24 cellular contexts compared by ENCODE assay signal in the genomic region with DNA sequence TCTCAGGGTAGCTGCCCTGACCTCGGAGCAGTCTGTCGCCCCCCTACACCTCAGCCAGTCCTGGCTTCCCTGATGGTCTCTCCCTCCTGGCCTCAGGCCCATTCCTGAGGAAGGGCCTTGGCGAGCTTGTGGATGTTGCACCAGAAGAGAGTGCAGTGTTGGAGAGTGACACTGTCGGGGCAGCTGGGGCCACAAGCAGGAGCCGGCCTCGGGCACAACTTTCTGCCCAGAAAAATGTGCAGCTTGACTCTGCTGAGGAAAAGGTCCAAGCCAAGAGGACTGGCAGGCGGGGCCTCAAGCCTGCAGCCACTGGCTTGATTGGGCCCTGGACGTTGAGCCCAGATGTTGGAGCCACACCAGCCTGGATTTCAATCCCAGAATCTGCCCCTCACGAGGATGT. TPM values are rescaled to one million over a fixed set of nuclear protein-coding genes. Genes with fewer than 3 reads are reported as not detected.
A peak's percentile ranks its signal among the peaks of the same experiment; 100 is the strongest.
DNase-seq lines count a peak whose midpoint lies in the region; ATAC-seq, FAIRE-seq and TF ChIP-seq lines count a peak whose summit lies in the region.
"Had no signal": no experiment of that assay in that cellular context is flagged by ENCODE, and none has a peak within 500 bp of the region (broad histone marks: within the 10 kb centered on the region; RNA-seq: fewer than 3 reads in every experiment).

No MANE protein-coding gene starts in this region.

- no peak for FAIRE-seq in urothelium cell line (lab: Jason Lieb, UNC)

- intact Hi-C loops in right lobe of liver (cut with DNase I) (no loop called here), A673 (cut with micrococcal nuclease; ENCODE audit: unreplicated experiment) (no loop called here)

- no peak overlapping the region for H3K4me3 Mint-ChIP-seq in activated naive CD8-positive, alpha-beta T cell treated with anti-CD3 and anti-CD28 coated beads, Interleukin-2, amount 10 ng/mL, durations not matched to agents 7 days and 5 days
- no peak overlapping the region for H3K4me3 Mint-ChIP-seq in activated naive CD8-positive, alpha-beta T cell treated with anti-CD3 and anti-CD28 coated beads for 36 hours
- H3K4me3 Mint-ChIP-seq in central memory CD8-positive, alpha-beta T cell, result peak overlapping the region; percentile 29
- H3K4me3 Mint-ChIP-seq: CD14-positive monocyte, memory B cell had no signal

- H3K36me3 ChIP-seq in right lobe of liver (peaks cover 0 to 3% (median 0%) of the 10 kb centered on the region in 4 donors), upper lobe of left lung (peaks cover 0 to 49% (median 18%) of the 10 kb centered on the region in 4 donors), A673 (ENCODE audit: insufficient read depth, low read length, poor library complexity, severe bottlenecking) (no peaks in the 10 kb centered on the region)

- H3K27me3 ChIP-seq in right lobe of liver (no peaks in the 10 kb centered on the region), upper lobe of left lung (no peaks in the 10 kb centered on the region), A673 (replicated peaks; ENCODE audit: insufficient read depth, low read depth, low read length, poor library complexity) (no peaks in the 10 kb centered on the region)
- H3K27me3 ChIP-seq: dorsolateral prefrontal cortex had no signal

- WGBS in right lobe of liver (ENCODE audit: insufficient coverage, low coverage, low lambda C conversion rate, missing lambda C conversion rate), result 21% methylated on average over 5 of the region's 9 CpGs
- 56 to 68% methylated on average over 9 of the region's 9 CpGs for WGBS in upper lobe of left lung, 2 donors

- DNase-seq in activated naive CD8-positive, alpha-beta T cell treated with anti-CD3 and anti-CD28 coated beads, Interleukin-2, amount 10 ng/mL, durations not matched to agents 7 days and 5 days, result no peak
- DNase-seq in activated naive CD8-positive, alpha-beta T cell treated with anti-CD3 and anti-CD28 coated beads for 36 hours, result no peak
- no peak for DNase-seq in central memory CD8-positive, alpha-beta T cell (ENCODE audit: low spot score in 2 of 2)
- DNase-seq in right lobe of liver (peak in 2 of 3 donors; percentile 79 to 83), upper lobe of left lung (no peak), urothelium cell line (ENCODE audit: low spot score) (no peak), A673 (ENCODE audit: low spot score) (no peak)
- no peak for DNase-seq in stimulated activated CD4-positive, alpha-beta T cell treated with anti-CD3 and anti-CD28 coated beads, Interleukin-1b, Interleukin-23, amount 100 ng/mL, for 48 hours
- DNase-seq: activated effector memory CD4-positive, alpha-beta T cell treated with Interleukin-2 at 50 U/mL for 16 hours; amygdala; caudate nucleus; dorsolateral prefrontal cortex; foreskin fibroblast; GOT3; hippocampal formation; Kasumi-1; NCI-H187; NCI-H2227 treated with DMSO at 0.1 percent for 48 hours; NCI-H774; nucleus accumbens; substantia nigra had no signal

- H3K27ac Mint-ChIP-seq in activated naive CD8-positive, alpha-beta T cell treated with anti-CD3 and anti-CD28 coated beads, Interleukin-2, amount 10 ng/mL, durations not matched to agents 7 days and 5 days, result peak overlapping the region; percentile 85
- no peak overlapping the region for H3K27ac Mint-ChIP-seq in activated naive CD8-positive, alpha-beta T cell treated with anti-CD3 and anti-CD28 coated beads for 36 hours
- no peak overlapping the region for H3K27ac Mint-ChIP-seq in central memory CD8-positive, alpha-beta T cell (ENCODE audit: low read depth)
- H3K27ac Mint-ChIP-seq: memory B cell had no signal

- no peaks in the 10 kb centered on the region for H3K27me3 Mint-ChIP-seq in activated naive CD8-positive, alpha-beta T cell treated with anti-CD3 and anti-CD28 coated beads, Interleukin-2, amount 10 ng/mL, durations not matched to agents 7 days and 5 days
- no peaks in the 10 kb centered on the region for H3K27me3 Mint-ChIP-seq in activated naive CD8-positive, alpha-beta T cell treated with anti-CD3 and anti-CD28 coated beads for 36 hours
- no peaks in the 10 kb centered on the region for H3K27me3 Mint-ChIP-seq in central memory CD8-positive, alpha-beta T cell
- H3K27me3 Mint-ChIP-seq: memory B cell had no signal

- H3K4me1 ChIP-seq in right lobe of liver (peaks cover 0 to 74% (median 40%) of the 10 kb centered on the region in 4 donors), upper lobe of left lung (peaks cover 20 to 56% (median 37%) of the 10 kb centered on the region in 4 donors), A673 (ENCODE audit: insufficient read depth, low read length, poor library complexity, severe bottlenecking) (no peaks in the 10 kb centered on the region)

- TF ChIP-seq EP300 in upper lobe of left lung (IDR thresholded peaks at IDR 0.05), result no peak

- no peaks in the 10 kb centered on the region for H3K9me3 Mint-ChIP-seq in activated naive CD8-positive, alpha-beta T cell treated with anti-CD3 and anti-CD28 coated beads, Interleukin-2, amount 10 ng/mL, durations not matched to agents 7 days and 5 days
- no peaks in the 10 kb centered on the region for H3K9me3 Mint-ChIP-seq in activated naive CD8-positive, alpha-beta T cell treated with anti-CD3 and anti-CD28 coated beads for 36 hours
- H3K9me3 Mint-ChIP-seq in central memory CD8-positive, alpha-beta T cell, result no peaks in the 10 kb centered on the region
- H3K9me3 Mint-ChIP-seq: memory B cell had no signal

- no peak for TF ChIP-seq POLR2A in right lobe of liver (IDR thresholded peaks at IDR 0.05)
- TF ChIP-seq POLR2A in upper lobe of left lung (IDR thresholded peaks at IDR 0.05), result no peak

- H3K4me1 Mint-ChIP-seq in activated naive CD8-positive, alpha-beta T cell treated with anti-CD3 and anti-CD28 coated beads, Interleukin-2, amount 10 ng/mL, durations not matched to agents 7 days and 5 days, result peaks cover 62% of the 10 kb centered on the region
- H3K4me1 Mint-ChIP-seq in activated naive CD8-positive, alpha-beta T cell treated with anti-CD3 and anti-CD28 coated beads for 36 hours, result peaks cover 45% of the 10 kb centered on the region
- H3K4me1 Mint-ChIP-seq in central memory CD8-positive, alpha-beta T cell, result peaks cover 34% of the 10 kb centered on the region
- H3K4me1 Mint-ChIP-seq: memory B cell had no signal

- H3K4me3 ChIP-seq in right lobe of liver (no peak overlapping the region), upper lobe of left lung (no peak overlapping the region), A673 (ENCODE audit: low read depth, low read length, poor library complexity, severe bottlenecking) (no peak overlapping the region)
- H3K4me3 ChIP-seq: dorsolateral prefrontal cortex had no signal

- no peaks in the 10 kb centered on the region for H3K9me3 ChIP-seq in right lobe of liver
- no peaks in the 10 kb centered on the region for H3K9me3 ChIP-seq in upper lobe of left lung
- no peaks in the 10 kb centered on the region for H3K9me3 ChIP-seq in A673 (ENCODE audit: low read depth, low read length, poor library complexity, severe bottlenecking)

- BruUV-seq in A673 (replicated peaks; lab: Mats Ljungman, UMichigan), result no TSS peak

- peak overlapping the region; percentile 76 to 88 (median 88) for H3K27ac ChIP-seq in right lobe of liver
- H3K27ac ChIP-seq in upper lobe of left lung, result peak overlapping the region; percentile 72 to 93 (median 84)
- H3K27ac ChIP-seq in A673 (ENCODE audit: low read depth, low read length, poor library complexity, severe bottlenecking), result no peak overlapping the region
- H3K27ac ChIP-seq: dorsolateral prefrontal cortex had no signal

- H3K36me3 Mint-ChIP-seq in activated naive CD8-positive, alpha-beta T cell treated with anti-CD3 and anti-CD28 coated beads, Interleukin-2, amount 10 ng/mL, durations not matched to agents 7 days and 5 days, result peaks cover 59% of the 10 kb centered on the region
- peaks cover 50% of the 10 kb centered on the region for H3K36me3 Mint-ChIP-seq in activated naive CD8-positive, alpha-beta T cell treated with anti-CD3 and anti-CD28 coated beads for 36 hours
- H3K36me3 Mint-ChIP-seq in central memory CD8-positive, alpha-beta T cell (ENCODE audit: insufficient read depth), result peaks cover 2% of the 10 kb centered on the region

- TF ChIP-seq CTCF in right lobe of liver (IDR thresholded peaks at IDR 0.05) (no peak), upper lobe of left lung (IDR thresholded peaks at IDR 0.05) (no peak), A673 (conservative IDR thresholded peaks at IDR 0.05; ENCODE audit: low read depth, low read length) (no peak)

- POLR2A ChIA-PET in activated naive CD8-positive, alpha-beta T cell treated with anti-CD3 and anti-CD28 coated beads, Interleukin-2, amount 10 ng/mL, durations not matched to agents 7 days and 5 days (lab: Charles Lee), result interaction anchor here (4.1 to 26.1 kb wide), 3 partner anchors 8 to 27 kb away, joined by 27 to 3572 read pairs (median 958); a partner anchor contains a TSS
- POLR2A ChIA-PET in A673 (lab: Charles Lee; ENCODE audit: low non-redundant PET), result no interaction called here

- no peak for ATAC-seq in activated naive CD8-positive, alpha-beta T cell treated with anti-CD3 and anti-CD28 coated beads, Interleukin-2, amount 10 ng/mL, durations not matched to agents 7 days and 5 days (ENCODE audit: low read depth)
- no peak for ATAC-seq in central memory CD8-positive, alpha-beta T cell (replicated peaks; ENCODE audit: extremely low read depth, poor library complexity, severe bottlenecking)
- ATAC-seq in right lobe of liver (peak; percentile 10 to 49 (median 30)), upper lobe of left lung (ENCODE audit: low FRiP score in 2 of 2) (no peak)
- ATAC-seq: activated CD4-positive, CD25-positive, alpha-beta regulatory T cell treated with anti-CD3 and anti-CD28 coated beads, Interleukin-2, amount 50 U/mL, for 24 hours had no signal

- CTCF ChIA-PET in A673 (lab: Charles Lee), result no interaction called here

RNA-seq across cellular contexts. Expression of a gene that starts 12.8 kb away (rescaled TPM):
- total RNA-seq in activated naive CD8-positive, alpha-beta T cell treated with anti-CD3 and anti-CD28 coated beads, Interleukin-2, amount 10 ng/mL, durations not matched to agents 7 days and 5 days, result 100 to 1,000 TPM in 1 of 2 experiments, 10 to 100 TPM in 1; 97.4 to 102 TPM
- 10 to 100 TPM; 59.8 to 64.7 TPM for total RNA-seq in activated naive CD8-positive, alpha-beta T cell treated with anti-CD3 and anti-CD28 coated beads for 36 hours
- total RNA-seq in right lobe of liver (10 to 100 TPM; 10.5 to 19.4 (median 14.0) TPM), upper lobe of left lung (10 to 100 TPM in 3 of 6 donors, 1 to 10 TPM in 3; 5.0 to 25.3 (median 9.6) TPM), A673 (2021) (5.7 and 7.9 TPM in 2 replicates)

RNA-seq across cellular contexts. Expression of a gene that starts 14.5 kb away (rescaled TPM):
- total RNA-seq in activated naive CD8-positive, alpha-beta T cell treated with anti-CD3 and anti-CD28 coated beads, Interleukin-2, amount 10 ng/mL, durations not matched to agents 7 days and 5 days, result 10 to 100 TPM; 53.2 to 58.4 TPM
- 10 to 100 TPM; 15.9 to 17.1 TPM for total RNA-seq in activated naive CD8-positive, alpha-beta T cell treated with anti-CD3 and anti-CD28 coated beads for 36 hours
- 1 to 10 TPM; 2.0 to 7.8 (median 2.8) TPM for total RNA-seq in right lobe of liver
- 1 to 10 TPM; 4.7 to 7.5 (median 5.7) TPM for total RNA-seq in upper lobe of left lung
- 1.5 and 4.9 TPM in 2 replicates for total RNA-seq in A673 (2021)

RNA-seq across cellular contexts. Expression of a gene that starts 29.5 kb away (rescaled TPM):
- 100 to 1,000 TPM; 365 to 400 TPM for total RNA-seq in activated naive CD8-positive, alpha-beta T cell treated with anti-CD3 and anti-CD28 coated beads, Interleukin-2, amount 10 ng/mL, durations not matched to agents 7 days and 5 days
- 100 to 1,000 TPM; 192 to 193 TPM for total RNA-seq in activated naive CD8-positive, alpha-beta T cell treated with anti-CD3 and anti-CD28 coated beads for 36 hours
- 10 to 100 TPM in 4 of 6 experiments, 1 to 10 TPM in 2; 5.3 to 28.1 (median 17.8) TPM for total RNA-seq in right lobe of liver
- 10 to 100 TPM; 35.8 to 66.9 (median 43.1) TPM for total RNA-seq in upper lobe of left lung
- total RNA-seq in A673 (2021), result 0.86 and 1.6 TPM in 2 replicates

RNA-seq across cellular contexts. Expression of a gene that starts 34.9 kb away (rescaled TPM):
- 100 to 1,000 TPM; 176 to 195 TPM for total RNA-seq in activated naive CD8-positive, alpha-beta T cell treated with anti-CD3 and anti-CD28 coated beads, Interleukin-2, amount 10 ng/mL, durations not matched to agents 7 days and 5 days
- total RNA-seq in activated naive CD8-positive, alpha-beta T cell treated with anti-CD3 and anti-CD28 coated beads for 36 hours, result 100 to 1,000 TPM; 166 to 171 TPM
- total RNA-seq in right lobe of liver, result 10 to 100 TPM; 16.6 to 21.4 (median 18.6) TPM
- 100 to 1,000 TPM in 1 of 6 donors, 10 to 100 TPM in 5; 30.2 to 102 (median 70.1) TPM for total RNA-seq in upper lobe of left lung
- total RNA-seq in A673 (2021), result 15.8 and 17.3 TPM in 2 replicates

Comparison
In these comparisons a context has a peak if more than half of its experiments do, and no peak if none do; other contexts are left out.
1. ATAC-seq: peak in right lobe of liver (4 of 4); none in activated naive CD8-positive, alpha-beta T cell treated with anti-CD3 and anti-CD28 coated beads, Interleukin-2, amount 10 ng/mL, durations not matched to agents 7 days and 5 days (single experiment), central memory CD8-positive, alpha-beta T cell (single experiment) and upper lobe of left lung (0 of 2).
2. DNase-seq: peak in right lobe of liver (2 of 3); none in activated naive CD8-positive, alpha-beta T cell treated with anti-CD3 and anti-CD28 coated beads, Interleukin-2, amount 10 ng/mL, durations not matched to agents 7 days and 5 days (single experiment), activated naive CD8-positive, alpha-beta T cell treated with anti-CD3 and anti-CD28 coated beads for 36 hours (single experiment), central memory CD8-positive, alpha-beta T cell (0 of 2), upper lobe of left lung (0 of 2), urothelium cell line (single experiment), A673 (single experiment) and stimulated activated CD4-positive, alpha-beta T cell treated with anti-CD3 and anti-CD28 coated beads, Interleukin-1b, Interleukin-23, amount 100 ng/mL, for 48 hours (single experiment).